In the genomic region with DNA sequence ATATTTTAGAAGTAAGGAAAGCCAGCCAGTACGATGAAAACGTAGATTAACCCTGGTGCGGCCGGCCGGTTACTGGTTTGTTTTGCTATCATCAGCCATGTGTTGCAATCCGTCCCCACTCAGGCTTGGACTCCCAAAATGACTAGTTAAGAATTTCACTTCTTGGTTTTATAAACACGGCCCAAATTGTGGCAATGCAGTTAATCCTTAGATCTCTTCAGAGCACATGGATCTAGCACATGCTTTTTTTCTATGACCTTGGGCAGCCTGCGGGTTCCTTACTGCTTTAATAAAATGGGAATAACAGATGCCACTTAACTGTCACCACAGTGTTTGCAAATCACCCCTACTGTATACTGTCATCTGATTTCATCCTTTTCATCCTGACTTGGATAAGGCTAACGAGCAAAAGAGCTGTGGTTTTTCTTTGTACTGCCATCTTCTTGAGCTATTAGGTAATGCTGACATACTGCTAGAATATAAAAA, we compare ENCODE assay signal across 7 cellular contexts. TPM values are rescaled to one million over a fixed set of nuclear protein-coding genes. Genes with fewer than 3 reads are reported as not detected.
DNase-seq lines count a peak whose midpoint lies in the region; ATAC-seq and TF ChIP-seq lines count a peak whose summit lies in the region.

No MANE protein-coding gene starts in this region.

- no peaks in the 10 kb centered on the region for H3K9me3 Mint-ChIP-seq in WTC11

- 0 out of 2 replicates have a peak, but pooled peaks cover 3% of the 10 kb centered on the region for H3K36me3 Mint-ChIP-seq in WTC11

- peaks cover 34% of the 10 kb centered on the region for H3K4me1 Mint-ChIP-seq in WTC11

- CTCF ChIA-PET in WTC11 (lab: Charles Lee): interaction anchor here (0.9 to 4.2 kb wide), 4 partner anchors 19 to 98 kb away, joined by 3 to 13 read pairs (median 8); a partner anchor contains a TSS

- H3K4me3 ChIP-seq in foreskin fibroblast (ENCODE audit: low read depth in 1 of 2, low read length in 2 of 2): peak overlapping the region; percentile 92 to 93

- ATAC-seq in WTC11 (no peak), HG03095 (IDR thresholded peaks at IDR 0.05; ENCODE audit: unreplicated experiment) (no peak)

- no peak overlapping the region for H3K27ac Mint-ChIP-seq in WTC11

- peak overlapping the region; percentile 81 for H3K4me3 Mint-ChIP-seq in WTC11

- DNase-seq in ELF-1 (ENCODE audit: low read depth, low spot score) (peak; percentile 14), HuH-7 (ENCODE audit: low spot score) (peak; percentile 35), WTC11 (ENCODE audit: low spot score) (no peak), foreskin fibroblast (peak; percentile 35 to 69), pons (ENCODE audit: low spot score) (peak; percentile 71), mesenteric fat pad (ENCODE audit: low spot score) (no peak)

- TF ChIP-seq CTCF in WTC11 (IDR thresholded peaks at IDR 0.05) (no peak), foreskin fibroblast (IDR thresholded peaks at IDR 0.05; ENCODE audit: low read depth, low read length) (no peak)

- peaks cover 15% of the 10 kb centered on the region for H3K27me3 Mint-ChIP-seq in WTC11 (ENCODE audit: low read depth)

- POLR2A ChIA-PET in WTC11 (lab: Charles Lee): no interaction called here

TF ChIP-seq in WTC11, 78 proteins besides CTCF, POLR2A, EP300 and RAD21:
- TF ChIP-seq GABPB1 (CRISPR knock-in tag; IDR thresholded peaks at IDR 0.05): no peak
- TF ChIP-seq NR1H2 (CRISPR knock-in tag; IDR thresholded peaks at IDR 0.05): no peak
- TF ChIP-seq ZNF317 (CRISPR knock-in tag; IDR thresholded peaks at IDR 0.05; ENCODE audit: borderline replicate concordance, low read depth): no peak
- TF ChIP-seq HMGA2 (CRISPR knock-in tag; IDR thresholded peaks at IDR 0.05): no peak
- no peak for TF ChIP-seq ZNF671 (CRISPR knock-in tag; IDR thresholded peaks at IDR 0.05)
- TF ChIP-seq, protein P1, sequence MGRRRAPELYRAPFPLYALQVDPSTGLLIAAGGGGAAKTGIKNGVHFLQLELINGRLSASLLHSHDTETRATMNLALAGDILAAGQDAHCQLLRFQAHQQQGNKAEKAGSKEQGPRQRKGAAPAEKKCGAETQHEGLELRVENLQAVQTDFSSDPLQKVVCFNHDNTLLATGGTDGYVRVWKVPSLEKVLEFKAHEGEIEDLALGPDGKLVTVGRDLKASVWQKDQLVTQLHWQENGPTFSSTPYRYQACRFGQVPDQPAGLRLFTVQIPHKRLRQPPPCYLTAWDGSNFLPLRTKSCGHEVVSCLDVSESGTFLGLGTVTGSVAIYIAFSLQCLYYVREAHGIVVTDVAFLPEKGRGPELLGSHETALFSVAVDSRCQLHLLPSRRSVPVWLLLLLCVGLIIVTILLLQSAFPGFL (CRISPR knock-in tag; IDR thresholded peaks at IDR 0.05; ENCODE audit: borderline replicate concordance): no peak
- TF ChIP-seq ZNF263 (CRISPR knock-in tag; IDR thresholded peaks at IDR 0.05; ENCODE audit: low read depth): no peak
- TF ChIP-seq PRRX2 (CRISPR knock-in tag; IDR thresholded peaks at IDR 0.05): no peak
- TF ChIP-seq JUN (CRISPR knock-in tag; IDR thresholded peaks at IDR 0.05): no peak
- no peak for TF ChIP-seq ZNF396 (CRISPR knock-in tag; IDR thresholded peaks at IDR 0.05; ENCODE audit: borderline replicate concordance)
- no peak for TF ChIP-seq KAT7 (CRISPR knock-in tag; IDR thresholded peaks at IDR 0.05; ENCODE audit: borderline replicate concordance)
- no peak for TF ChIP-seq IRF2 (CRISPR knock-in tag; IDR thresholded peaks at IDR 0.05; ENCODE audit: borderline replicate concordance, low read depth)
- TF ChIP-seq, protein P2, sequence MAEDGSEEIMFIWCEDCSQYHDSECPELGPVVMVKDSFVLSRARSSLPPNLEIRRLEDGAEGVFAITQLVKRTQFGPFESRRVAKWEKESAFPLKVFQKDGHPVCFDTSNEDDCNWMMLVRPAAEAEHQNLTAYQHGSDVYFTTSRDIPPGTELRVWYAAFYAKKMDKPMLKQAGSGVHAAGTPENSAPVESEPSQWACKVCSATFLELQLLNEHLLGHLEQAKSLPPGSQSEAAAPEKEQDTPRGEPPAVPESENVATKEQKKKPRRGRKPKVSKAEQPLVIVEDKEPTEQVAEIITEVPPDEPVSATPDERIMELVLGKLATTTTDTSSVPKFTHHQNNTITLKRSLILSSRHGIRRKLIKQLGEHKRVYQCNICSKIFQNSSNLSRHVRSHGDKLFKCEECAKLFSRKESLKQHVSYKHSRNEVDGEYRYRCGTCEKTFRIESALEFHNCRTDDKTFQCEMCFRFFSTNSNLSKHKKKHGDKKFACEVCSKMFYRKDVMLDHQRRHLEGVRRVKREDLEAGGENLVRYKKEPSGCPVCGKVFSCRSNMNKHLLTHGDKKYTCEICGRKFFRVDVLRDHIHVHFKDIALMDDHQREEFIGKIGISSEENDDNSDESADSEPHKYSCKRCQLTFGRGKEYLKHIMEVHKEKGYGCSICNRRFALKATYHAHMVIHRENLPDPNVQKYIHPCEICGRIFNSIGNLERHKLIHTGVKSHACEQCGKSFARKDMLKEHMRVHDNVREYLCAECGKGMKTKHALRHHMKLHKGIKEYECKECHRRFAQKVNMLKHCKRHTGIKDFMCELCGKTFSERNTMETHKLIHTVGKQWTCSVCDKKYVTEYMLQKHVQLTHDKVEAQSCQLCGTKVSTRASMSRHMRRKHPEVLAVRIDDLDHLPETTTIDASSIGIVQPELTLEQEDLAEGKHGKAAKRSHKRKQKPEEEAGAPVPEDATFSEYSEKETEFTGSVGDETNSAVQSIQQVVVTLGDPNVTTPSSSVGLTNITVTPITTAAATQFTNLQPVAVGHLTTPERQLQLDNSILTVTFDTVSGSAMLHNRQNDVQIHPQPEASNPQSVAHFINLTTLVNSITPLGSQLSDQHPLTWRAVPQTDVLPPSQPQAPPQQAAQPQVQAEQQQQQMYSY (CRISPR knock-in tag; IDR thresholded peaks at IDR 0.05): no peak
- no peak for TF ChIP-seq TEAD1 (CRISPR knock-in tag; IDR thresholded peaks at IDR 0.05)
- TF ChIP-seq CBFB (CRISPR knock-in tag; IDR thresholded peaks at IDR 0.05; ENCODE audit: low read depth): no peak
- TF ChIP-seq SP1 (CRISPR knock-in tag; conservative IDR thresholded peaks at IDR 0.05): no peak
- TF ChIP-seq, protein P3, sequence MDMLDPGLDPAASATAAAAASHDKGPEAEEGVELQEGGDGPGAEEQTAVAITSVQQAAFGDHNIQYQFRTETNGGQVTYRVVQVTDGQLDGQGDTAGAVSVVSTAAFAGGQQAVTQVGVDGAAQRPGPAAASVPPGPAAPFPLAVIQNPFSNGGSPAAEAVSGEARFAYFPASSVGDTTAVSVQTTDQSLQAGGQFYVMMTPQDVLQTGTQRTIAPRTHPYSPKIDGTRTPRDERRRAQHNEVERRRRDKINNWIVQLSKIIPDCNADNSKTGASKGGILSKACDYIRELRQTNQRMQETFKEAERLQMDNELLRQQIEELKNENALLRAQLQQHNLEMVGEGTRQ (CRISPR knock-in tag; IDR thresholded peaks at IDR 0.05): no peak
- TF ChIP-seq ZNF121 (CRISPR knock-in tag; IDR thresholded peaks at IDR 0.05): no peak

RNA-seq across cellular contexts. Expression of a gene that starts 1.5 kb away (rescaled TPM):
- 26.4 to 27.6 TPM (median 26.6 TPM) in 3 replicates for total RNA-seq in WTC11 (2021)
- total RNA-seq in mesenteric fat pad: 56.5 TPM

Comparison
In these comparisons a context has a peak if more than half of its experiments do, and no peak if none do; other contexts are left out.
1. DNase-seq: peak in ELF-1 (single experiment), HuH-7 (single experiment), foreskin fibroblast (2 of 2) and pons (single experiment); none in WTC11 (single experiment) and mesenteric fat pad (single experiment).